In genomic region chr2:96579422-96579821, GRCh38 we compare ENCODE assay signal across 31 cellular contexts. TPM values are rescaled to one million over a fixed set of nuclear protein-coding genes. Genes with fewer than 3 reads are reported as not detected.
"Had no signal": no experiment of that assay in that cellular context is flagged by ENCODE, and none has a peak within 500 bp of the region (broad histone marks: within the 10 kb centered on the region; RNA-seq: fewer than 3 reads in every experiment).

No MANE protein-coding gene starts in this region.

- H3K9me3 ChIP-seq: ascending aorta, gastrocnemius medialis, right atrium auricular region, stomach, thyroid gland, upper lobe of right lung had no signal

- H3K36me3 ChIP-seq: right atrium auricular region, thyroid gland, upper lobe of right lung had no signal

- H3K27ac Mint-ChIP-seq: activated CD4-positive, alpha-beta memory T cell treated with anti-CD3 and anti-CD28 coated beads for 36 hours; activated CD4-positive, alpha-beta T cell treated with anti-CD3 and anti-CD28 coated beads, Interleukin-2, amount 10 ng/mL, durations not matched to agents 24 days and 14 days; activated naive CD4-positive, alpha-beta T cell treated with anti-CD3 and anti-CD28 coated beads, Interleukin-2, amount 10 ng/mL, durations not matched to agents 7 days and 5 days; activated naive CD8-positive, alpha-beta T cell treated with anti-CD3 and anti-CD28 coated beads, Interleukin-2, amount 10 ng/mL, durations not matched to agents 7 days and 5 days; brain; immature natural killer cell; naive thymus-derived CD4-positive, alpha-beta T cell; stimulated activated naive B cell treated with anti-CD40 and anti-IgM and Interleukin-4, amounts not matched to agents 10 μg/mL and 1 μg/mL and 100 μg/mL, for 72 hours had no signal

- H3K9me3 Mint-ChIP-seq: activated CD4-positive, alpha-beta memory T cell treated with anti-CD3 and anti-CD28 coated beads for 36 hours; activated CD4-positive, alpha-beta T cell treated with anti-CD3 and anti-CD28 coated beads, Interleukin-2, amount 10 ng/mL, durations not matched to agents 24 days and 14 days; activated naive CD4-positive, alpha-beta T cell treated with anti-CD3 and anti-CD28 coated beads, Interleukin-2, amount 10 ng/mL, durations not matched to agents 7 days and 5 days; activated naive CD8-positive, alpha-beta T cell treated with anti-CD3 and anti-CD28 coated beads, Interleukin-2, amount 10 ng/mL, durations not matched to agents 7 days and 5 days; brain; immature natural killer cell; naive thymus-derived CD4-positive, alpha-beta T cell; stimulated activated naive B cell treated with anti-CD40 and anti-IgM and Interleukin-4, amounts not matched to agents 10 μg/mL and 1 μg/mL and 100 μg/mL, for 72 hours had no signal

- H3K4me1 ChIP-seq: ascending aorta, gastrocnemius medialis, right atrium auricular region, thyroid gland, upper lobe of right lung had no signal

- H2AFZ ChIP-seq: hepatocyte had no signal

- H3K27ac ChIP-seq: ascending aorta, cardiac muscle cell, coronary artery, dorsolateral prefrontal cortex, gastrocnemius medialis, hepatocyte, right atrium auricular region, stomach, thyroid gland, upper lobe of right lung, WERI-Rb-1 had no signal

- DNase-seq: activated CD4-positive, alpha-beta memory T cell treated with anti-CD3 and anti-CD28 coated beads for 36 hours; activated CD4-positive, alpha-beta T cell treated with anti-CD3 and anti-CD28 coated beads, Interleukin-2, amount 10 ng/mL, durations not matched to agents 24 days and 14 days; activated CD4-positive, CD25-positive, alpha-beta regulatory T cell treated with anti-CD3 and anti-CD28 coated beads, Interleukin-2, amount 50 U/mL, for 72 hours; activated CD8-positive, alpha-beta memory T cell treated with anti-CD3 and anti-CD28 coated beads, Interleukin-2, amount 50 U/mL, for 4 hours; activated gamma-delta T cell; activated naive CD4-positive, alpha-beta T cell treated with anti-CD3 and anti-CD28 coated beads, Interleukin-2, amount 10 ng/mL, durations not matched to agents 7 days and 5 days; activated naive CD8-positive, alpha-beta T cell treated with anti-CD3 and anti-CD28 coated beads, Interleukin-2, amount 10 ng/mL, durations not matched to agents 7 days and 5 days; activated T-cell treated with anti-CD3 and anti-CD28 coated beads, Interleukin-2, amount 50 U/mL, for 1 hour; dorsolateral prefrontal cortex; effector memory CD4-positive, alpha-beta T cell; erythroblast; gastrocnemius medialis; immature natural killer cell; midbrain; naive thymus-derived CD4-positive, alpha-beta T cell; occipital lobe; stimulated activated CD4-positive, alpha-beta T cell treated with anti-CD3 and anti-CD28 coated beads, Interleukin-15, amount 100 ng/mL, for 24 hours; stimulated activated CD4-positive, alpha-beta T cell treated with anti-CD3 and anti-CD28 coated beads, Interleukin-2, amount 100 ng/mL, for 24 hours; stimulated activated naive B cell treated with anti-CD40 and anti-IgM and Interleukin-4, amounts not matched to agents 10 μg/mL and 1 μg/mL and 100 μg/mL, for 72 hours; stomach; T1000; thyroid gland; upper lobe of right lung; WERI-Rb-1 had no signal

- H3K4me3 ChIP-seq: ascending aorta, cardiac muscle cell, coronary artery, dorsolateral prefrontal cortex, gastrocnemius medialis, hepatocyte, right atrium auricular region, stomach, thyroid gland, upper lobe of right lung had no signal

- H3K4me3 Mint-ChIP-seq: activated CD4-positive, alpha-beta memory T cell treated with anti-CD3 and anti-CD28 coated beads for 36 hours; activated CD4-positive, alpha-beta T cell treated with anti-CD3 and anti-CD28 coated beads, Interleukin-2, amount 10 ng/mL, durations not matched to agents 24 days and 14 days; activated naive CD4-positive, alpha-beta T cell treated with anti-CD3 and anti-CD28 coated beads, Interleukin-2, amount 10 ng/mL, durations not matched to agents 7 days and 5 days; activated naive CD8-positive, alpha-beta T cell treated with anti-CD3 and anti-CD28 coated beads, Interleukin-2, amount 10 ng/mL, durations not matched to agents 7 days and 5 days; brain; immature natural killer cell; naive thymus-derived CD4-positive, alpha-beta T cell; stimulated activated naive B cell treated with anti-CD40 and anti-IgM and Interleukin-4, amounts not matched to agents 10 μg/mL and 1 μg/mL and 100 μg/mL, for 72 hours had no signal

- ATAC-seq: gastrocnemius medialis; naive thymus-derived CD4-positive, alpha-beta T cell; stimulated activated naive B cell treated with anti-CD40 and anti-IgM and Interleukin-4, amounts not matched to agents 10 μg/mL and 1 μg/mL and 100 μg/mL, for 72 hours; upper lobe of right lung had no signal

- H3K79me2 ChIP-seq: hepatocyte had no signal

- H3K4me2 ChIP-seq: hepatocyte had no signal

- H3K36me3 Mint-ChIP-seq: activated CD4-positive, alpha-beta memory T cell treated with anti-CD3 and anti-CD28 coated beads for 36 hours had no signal

- H3K27me3 ChIP-seq: ascending aorta, cardiac muscle cell, dorsolateral prefrontal cortex, gastrocnemius medialis, hepatocyte, right atrium auricular region, stomach, thyroid gland, upper lobe of right lung had no signal

- H3K27me3 Mint-ChIP-seq: activated CD4-positive, alpha-beta memory T cell treated with anti-CD3 and anti-CD28 coated beads for 36 hours; activated naive CD4-positive, alpha-beta T cell treated with anti-CD3 and anti-CD28 coated beads, Interleukin-2, amount 10 ng/mL, durations not matched to agents 7 days and 5 days; activated naive CD8-positive, alpha-beta T cell treated with anti-CD3 and anti-CD28 coated beads, Interleukin-2, amount 10 ng/mL, durations not matched to agents 7 days and 5 days; brain; stimulated activated naive B cell treated with anti-CD40 and anti-IgM and Interleukin-4, amounts not matched to agents 10 μg/mL and 1 μg/mL and 100 μg/mL, for 72 hours had no signal

- H3K4me1 Mint-ChIP-seq: activated CD4-positive, alpha-beta T cell treated with anti-CD3 and anti-CD28 coated beads, Interleukin-2, amount 10 ng/mL, durations not matched to agents 24 days and 14 days; activated naive CD4-positive, alpha-beta T cell treated with anti-CD3 and anti-CD28 coated beads, Interleukin-2, amount 10 ng/mL, durations not matched to agents 7 days and 5 days; activated naive CD8-positive, alpha-beta T cell treated with anti-CD3 and anti-CD28 coated beads, Interleukin-2, amount 10 ng/mL, durations not matched to agents 7 days and 5 days; brain; immature natural killer cell; stimulated activated naive B cell treated with anti-CD40 and anti-IgM and Interleukin-4, amounts not matched to agents 10 μg/mL and 1 μg/mL and 100 μg/mL, for 72 hours had no signal

RNA-seq across cellular contexts. Expression of gene ARID5A, which starts 42.9 kb away (rescaled TPM):
- polyA plus RNA-seq: neural cell had no signal
